In the genomic region with DNA sequence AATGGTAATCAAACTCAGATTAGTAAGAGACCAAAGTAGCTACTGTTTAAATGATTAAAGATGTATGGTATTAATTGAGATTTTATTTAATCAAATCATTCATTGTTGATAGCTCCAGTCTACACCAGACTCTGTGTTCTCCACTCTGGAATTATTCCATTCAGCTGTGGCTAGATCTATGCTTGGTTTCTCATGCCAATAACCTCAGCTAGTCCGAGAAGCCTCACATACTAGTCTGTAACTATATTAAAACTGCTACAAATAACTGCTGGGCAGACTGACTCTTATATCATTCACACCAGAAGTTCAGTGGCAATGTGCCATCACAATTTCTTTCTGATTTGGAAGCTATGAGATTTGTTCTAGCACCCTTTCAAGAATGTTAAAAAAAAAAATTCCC, we compare ENCODE assay signal across 23 cellular contexts.
DNase-seq lines count a peak whose midpoint lies in the region; ATAC-seq and TF ChIP-seq lines count a peak whose summit lies in the region.
"Had no signal": no experiment of that assay in that cellular context is flagged by ENCODE, and none has a peak within 500 bp of the region (broad histone marks: within the 10 kb centered on the region; RNA-seq: fewer than 3 reads in every experiment).

No MANE protein-coding gene starts in this region.

- TF ChIP-seq CTCF in right atrium auricular region (IDR thresholded peaks at IDR 0.05) (no peak), choroid plexus epithelial cell (conservative IDR thresholded peaks at IDR 0.05; ENCODE audit: low read depth, low read length) (no peak)

- intact Hi-C loops in Right ventricle myocardium inferior (cut with DNase I) = no loop called here

- H3K27me3 ChIP-seq in right atrium auricular region = no peaks in the 10 kb centered on the region
- H3K27me3 ChIP-seq in H7 (ENCODE audit: control insufficient read depth, insufficient read depth, low read length) = no peaks in the 10 kb centered on the region

- H3K4me1 ChIP-seq in right atrium auricular region = peaks cover 0 to 6% of the 10 kb centered on the region in 2 donors

- no peaks in the 10 kb centered on the region for H3K36me3 ChIP-seq in right atrium auricular region
- H3K36me3 ChIP-seq in H7 (replicated peaks; ENCODE audit: control insufficient read depth, insufficient read depth, low read length) = no peaks in the 10 kb centered on the region
- H3K36me3 ChIP-seq: BE2C had no signal

- H3K27ac ChIP-seq in right atrium auricular region = no peak overlapping the region
- H3K27ac ChIP-seq: 22Rv1 had no signal

- DNase-seq in Right ventricle myocardium inferior (ENCODE audit: missing footprints) = no peak
- DNase-seq in right atrium auricular region (ENCODE audit: low spot score) = no peak
- DNase-seq in choroid plexus epithelial cell (ENCODE audit: low read depth) = peak; percentile 20
- peak; percentile 22 for DNase-seq in kidney glomerular epithelial cell (lab: John Stamatoyannopoulos, UW)
- DNase-seq in H7 = no peak
- no peak for DNase-seq in germinal center (ENCODE audit: low spot score)
- no peak for DNase-seq in RPMI8226
- no peak for DNase-seq in GM19240 (ENCODE audit: insufficient read length, low spot score)
- DNase-seq: BE2C; Calu3; DND-41; Karpas-422; MV-4-11; NCI-H1105; NCI-H146; NCI-H2029; NCI-H524 treated with DMSO at 0.1 percent for 48 hours; NCI-H774; NK-92 treated with Interleukin-12 subunit alpha and Interleukin-12 subunit beta, amount 100 ng/mL, for 24 hours; PC-3; SHP77 treated with DMSO at 0.1 percent for 48 hours had no signal

- ATAC-seq in Right ventricle myocardium inferior = peak; percentile 33
- ATAC-seq: HepG2, PC-3 had no signal

- no peaks in the 10 kb centered on the region for H3K9me3 ChIP-seq in right atrium auricular region
- H3K9me3 ChIP-seq: BE2C had no signal

- no peak overlapping the region for H3K4me3 ChIP-seq in right atrium auricular region
- H3K4me3 ChIP-seq in choroid plexus epithelial cell (ENCODE audit: low read depth, low read length) = no peak overlapping the region
- H3K4me3 ChIP-seq in H7 (ENCODE audit: insufficient read depth, low read depth, low read length) = no peak overlapping the region

Comparison
In these comparisons a context has a peak if more than half of its experiments do, and no peak if none do; other contexts are left out.
1. DNase-seq: peak in choroid plexus epithelial cell (single experiment) and kidney glomerular epithelial cell (single experiment); none in Right ventricle myocardium inferior (single experiment), right atrium auricular region (single experiment), H7 (single experiment), germinal center (single experiment), RPMI8226 (single experiment) and GM19240 (single experiment).